Comparison of ENCODE assay signal across 9 cellular contexts in genomic region chr1:36400825-36401601, GRCh38. TPM values are rescaled to one million over a fixed set of nuclear protein-coding genes. Genes with fewer than 3 reads are reported as not detected.
A peak's percentile ranks its signal among the peaks of the same experiment; 100 is the strongest.
DNase-seq lines count a peak whose midpoint lies in the region; ATAC-seq, FAIRE-seq and TF ChIP-seq lines count a peak whose summit lies in the region.
"Had no signal": no experiment of that assay in that cellular context is flagged by ENCODE, and none has a peak within 500 bp of the region (broad histone marks: within the 10 kb centered on the region; RNA-seq: fewer than 3 reads in every experiment).

No MANE protein-coding gene starts in this region.

- H3K27me3 ChIP-seq in neutrophil: no peaks in the 10 kb centered on the region

- H3K9me3 Mint-ChIP-seq in activated CD8-positive, alpha-beta memory T cell treated with anti-CD3 and anti-CD28 coated beads, Interleukin-2, amount 10 ng/mL, durations not matched to agents 7 days and 5 days (ENCODE audit: low read depth): no peaks in the 10 kb centered on the region
- no peaks in the 10 kb centered on the region for H3K9me3 Mint-ChIP-seq in HFFc6
- H3K9me3 Mint-ChIP-seq: T-helper 1 cell treated with Interleukin-12 subunit alpha and Interleukin-12 subunit beta and Interleukin-4 antibody, amounts not matched to agents 30 μg/mL and 1 μg/mL, for 36 hours had no signal

- ATAC-seq in activated CD8-positive, alpha-beta memory T cell treated with anti-CD3 and anti-CD28 coated beads, Interleukin-2, amount 10 ng/mL, durations not matched to agents 7 days and 5 days: peak; percentile 52
- no peak for ATAC-seq in HG02973 (IDR thresholded peaks at IDR 0.05; ENCODE audit: unreplicated experiment)

- FAIRE-seq in HTR-8/SVneo (lab: Jason Lieb, UNC): peak; percentile 62

- no peak for TF ChIP-seq CTCF in fibroblast of villous mesenchyme (IDR thresholded peaks at IDR 0.05; ENCODE audit: insufficient read depth, low read depth, low read length)
- no peak for TF ChIP-seq CTCF in neutrophil (IDR thresholded peaks at IDR 0.05)
- no peak for TF ChIP-seq CTCF in HFFc6 (IDR thresholded peaks at IDR 0.05)

- H3K36me3 Mint-ChIP-seq in activated CD8-positive, alpha-beta memory T cell treated with anti-CD3 and anti-CD28 coated beads, Interleukin-2, amount 10 ng/mL, durations not matched to agents 7 days and 5 days: peaks cover 6% of the 10 kb centered on the region
- peaks cover 5% of the 10 kb centered on the region; the same call in 1 of the 2 replicates for H3K36me3 Mint-ChIP-seq in HFFc6 (ENCODE audit: low read depth)

- DNase-seq in HTR-8/SVneo (ENCODE audit: insufficient read length, low spot score): no peak
- peak; percentile 84 for DNase-seq in activated CD8-positive, alpha-beta memory T cell treated with anti-CD3 and anti-CD28 coated beads, Interleukin-2, amount 10 ng/mL, durations not matched to agents 7 days and 5 days
- DNase-seq in fibroblast of villous mesenchyme (ENCODE audit: low read depth): peak; percentile 85
- no peak for DNase-seq in HFFc6
- DNase-seq in NCI-H2107 (lab: John Stamatoyannopoulos, UW): no peak

- H3K4me3 ChIP-seq in fibroblast of villous mesenchyme (ENCODE audit: low read depth, low read length): peak overlapping the region; percentile 58
- peak overlapping the region; percentile 1 to 16 for H3K4me3 ChIP-seq in neutrophil (ENCODE audit: low read depth in 1 of 2, low read length in 1 of 2)

- H3K27ac Mint-ChIP-seq in activated CD8-positive, alpha-beta memory T cell treated with anti-CD3 and anti-CD28 coated beads, Interleukin-2, amount 10 ng/mL, durations not matched to agents 7 days and 5 days: peak overlapping the region; percentile 83
- no peak overlapping the region for H3K27ac Mint-ChIP-seq in HFFc6
- H3K27ac Mint-ChIP-seq: T-helper 1 cell treated with Interleukin-12 subunit alpha and Interleukin-12 subunit beta and Interleukin-4 antibody, amounts not matched to agents 30 μg/mL and 1 μg/mL, for 36 hours had no signal

- CTCF ChIA-PET in activated CD8-positive, alpha-beta memory T cell treated with anti-CD3 and anti-CD28 coated beads, Interleukin-2, amount 10 ng/mL, durations not matched to agents 7 days and 5 days (lab: Charles Lee): interaction anchor here (0.6 to 5.4 kb wide), 9 partner anchors 11 to 252 kb away, joined by 3 to 49 read pairs (median 4); partner anchors contain the start of genes OSCP1, SH3D21 and TRAPPC3

- H3K27ac ChIP-seq in neutrophil: peak overlapping the region; percentile 86

- peak overlapping the region; percentile 66 for H3K4me3 Mint-ChIP-seq in activated CD8-positive, alpha-beta memory T cell treated with anti-CD3 and anti-CD28 coated beads, Interleukin-2, amount 10 ng/mL, durations not matched to agents 7 days and 5 days
- no peak overlapping the region for H3K4me3 Mint-ChIP-seq in HFFc6
- H3K4me3 Mint-ChIP-seq: T-helper 1 cell treated with Interleukin-12 subunit alpha and Interleukin-12 subunit beta and Interleukin-4 antibody, amounts not matched to agents 30 μg/mL and 1 μg/mL, for 36 hours had no signal

- peaks cover 42% of the 10 kb centered on the region for H3K4me1 Mint-ChIP-seq in activated CD8-positive, alpha-beta memory T cell treated with anti-CD3 and anti-CD28 coated beads, Interleukin-2, amount 10 ng/mL, durations not matched to agents 7 days and 5 days
- H3K4me1 Mint-ChIP-seq in HFFc6 (ENCODE audit: low read depth): peaks cover 20% of the 10 kb centered on the region

- no peaks in the 10 kb centered on the region for H3K9me3 ChIP-seq in neutrophil

- TF ChIP-seq POLR2A in GM15510 (IDR thresholded peaks at IDR 0.05; ENCODE audit: borderline replicate concordance, extremely low read depth, insufficient read length): peak; percentile 77

- H3K4me1 ChIP-seq in neutrophil (ENCODE audit: control insufficient read depth in 1 of 2, insufficient read depth in 1 of 2, low read depth in 1 of 2, low read length in 1 of 2): peaks cover 37 to 41% of the 10 kb centered on the region in 2 experiments

- no peaks in the 10 kb centered on the region for H3K36me3 ChIP-seq in neutrophil

- no peaks in the 10 kb centered on the region for H3K27me3 Mint-ChIP-seq in activated CD8-positive, alpha-beta memory T cell treated with anti-CD3 and anti-CD28 coated beads, Interleukin-2, amount 10 ng/mL, durations not matched to agents 7 days and 5 days
- peaks cover 3% of the 10 kb centered on the region for H3K27me3 Mint-ChIP-seq in HFFc6 (ENCODE audit: insufficient read depth)

RNA-seq across cellular contexts. Expression of gene LSM10, which starts 3.3 kb away (rescaled TPM):
- total RNA-seq in activated CD8-positive, alpha-beta memory T cell treated with anti-CD3 and anti-CD28 coated beads, Interleukin-2, amount 10 ng/mL, durations not matched to agents 7 days and 5 days: 10 to 100 TPM; 48.9 to 63.8 TPM
- total RNA-seq in fibroblast of villous mesenchyme: 6.9 and 10.0 TPM in 2 replicates
- total RNA-seq in HFFc6 (2021; fragmentation: NEBNext Ultra II Directional; extraction: Animal tissue kit (Norgen Biotek cat#: 25700)): 10 to 100 TPM; 44.6 to 58.7 (median 49.6) TPM

RNA-seq across cellular contexts. Expression of gene STK40, which starts 15.3 kb away (rescaled TPM):
- total RNA-seq in activated CD8-positive, alpha-beta memory T cell treated with anti-CD3 and anti-CD28 coated beads, Interleukin-2, amount 10 ng/mL, durations not matched to agents 7 days and 5 days: 10 to 100 TPM; 67.0 to 73.2 TPM
- total RNA-seq in fibroblast of villous mesenchyme: 17.4 and 24.6 TPM in 2 replicates
- total RNA-seq in HFFc6 (2021; fragmentation: NEBNext Ultra II Directional; extraction: Animal tissue kit (Norgen Biotek cat#: 25700)): 10 to 100 TPM; 24.1 to 26.5 (median 25.1) TPM

RNA-seq across cellular contexts. Expression of gene OSCP1, which starts 49.2 kb away (rescaled TPM):
- total RNA-seq in activated CD8-positive, alpha-beta memory T cell treated with anti-CD3 and anti-CD28 coated beads, Interleukin-2, amount 10 ng/mL, durations not matched to agents 7 days and 5 days: 1 to 10 TPM in 1 of 2 experiments, under 1 TPM in 1; 0.85 to 1.3 TPM
- 6.0 and 8.1 TPM in 2 replicates for total RNA-seq in fibroblast of villous mesenchyme
- total RNA-seq in HFFc6 (2021; fragmentation: NEBNext Ultra II Directional; extraction: Animal tissue kit (Norgen Biotek cat#: 25700)): 10 to 100 TPM in 1 of 6 experiments, 1 to 10 TPM in 5; 6.0 to 11.0 (median 7.2) TPM

Comparison
In these comparisons a context has a peak if more than half of its experiments do, and no peak if none do; other contexts are left out.
1. DNase-seq: peak in activated CD8-positive, alpha-beta memory T cell treated with anti-CD3 and anti-CD28 coated beads, Interleukin-2, amount 10 ng/mL, durations not matched to agents 7 days and 5 days (single experiment) and fibroblast of villous mesenchyme (single experiment); none in HTR-8/SVneo (single experiment), HFFc6 (single experiment) and NCI-H2107 (single experiment).